Comparison of ENCODE assay signal across 24 cellular contexts in genomic region chr11:133924661-133925060, GRCh38. TPM values are rescaled to one million over a fixed set of nuclear protein-coding genes. Genes with fewer than 3 reads are reported as not detected.
DNase-seq lines count a peak whose midpoint lies in the region; ATAC-seq lines count a peak whose summit lies in the region.
"Had no signal": no experiment of that assay in that cellular context is flagged by ENCODE, and none has a peak within 500 bp of the region (broad histone marks: within the 10 kb centered on the region; RNA-seq: fewer than 3 reads in every experiment).

No MANE protein-coding gene starts in this region.

- peak overlapping the region; percentile 26 for H2BK15ac ChIP-seq in mesenchymal stem cell (ENCODE audit: low read depth, poor library complexity, severe bottlenecking)

- no peak overlapping the region for H4K8ac ChIP-seq in mesenchymal stem cell (ENCODE audit: low read length)

- H2BK12ac ChIP-seq in mesenchymal stem cell (ENCODE audit: low read length in 2 of 2) = no peak overlapping the region

- H3K4me3 ChIP-seq in BLaER1 treated with 17β-estradiol and CSF1 and Interleukin-3, amounts not matched to agents 10 nM and 100 nM = no peak overlapping the region
- no peak overlapping the region for H3K4me3 ChIP-seq in mesenchymal stem cell (ENCODE audit: insufficient read depth in 1 of 2, low read depth in 1 of 2, low read length in 2 of 2)
- H3K4me3 ChIP-seq: GM12878 had no signal

- H4K91ac ChIP-seq in mesenchymal stem cell (ENCODE audit: low read length) = no peak overlapping the region

- H3K4me2 ChIP-seq in BLaER1 treated with 17β-estradiol and CSF1 and Interleukin-3, amounts not matched to agents 10 nM and 100 nM = peak overlapping the region in 8 of 11 experiments; percentile 37 to 67 (median 46); a peak in 15 of 22 replicates
- H3K4me2 ChIP-seq in mesenchymal stem cell (ENCODE audit: low read length, poor library complexity, severe bottlenecking) = no peak overlapping the region

- H2BK120ac ChIP-seq in mesenchymal stem cell (ENCODE audit: low read depth, low read length) = no peak overlapping the region

- H3K27ac ChIP-seq in BLaER1 treated with 17β-estradiol and CSF1 and Interleukin-3, amounts not matched to agents 10 nM and 100 nM = no peak overlapping the region
- H3K27ac ChIP-seq in mesenchymal stem cell (ENCODE audit: low read length, poor library complexity, severe bottlenecking) = no peak overlapping the region

- H2AK5ac ChIP-seq in mesenchymal stem cell (ENCODE audit: low read length, severe bottlenecking) = no peak overlapping the region

- H3K4me1 ChIP-seq in BLaER1 treated with 17β-estradiol and CSF1 and Interleukin-3, amounts not matched to agents 10 nM and 100 nM = peaks cover 8 to 60% (median 47%) of the 10 kb centered on the region in 10 experiments; a peak in 19 of 20 replicates
- no peaks in the 10 kb centered on the region for H3K4me1 ChIP-seq in mesenchymal stem cell (ENCODE audit: control insufficient read depth, insufficient read depth, low read depth, low read length)

- peaks cover 0 to 14% (median 0%) of the 10 kb centered on the region in 11 experiments; a peak in 3 of 22 replicates for H4K20me1 ChIP-seq in BLaER1 treated with 17β-estradiol and CSF1 and Interleukin-3, amounts not matched to agents 10 nM and 100 nM

- no peaks in the 10 kb centered on the region for H3K36me3 ChIP-seq in BLaER1 treated with 17β-estradiol and CSF1 and Interleukin-3, amounts not matched to agents 10 nM and 100 nM
- no peaks in the 10 kb centered on the region for H3K36me3 ChIP-seq in mesenchymal stem cell (ENCODE audit: control insufficient read depth in 1 of 2, insufficient read depth in 2 of 2, low read depth in 1 of 2, low read length in 2 of 2)

- no peaks in the 10 kb centered on the region for H3K79me1 ChIP-seq in mesenchymal stem cell (replicated peaks; ENCODE audit: low read length, poor library complexity, severe bottlenecking)

- WGBS in mesenchymal stem cell = 92% methylated on average over 11 of the region's 11 CpGs

- H3K4ac ChIP-seq in mesenchymal stem cell (ENCODE audit: low read depth in 1 of 2, low read length in 2 of 2) = no peak overlapping the region

- no peak overlapping the region for H3K14ac ChIP-seq in mesenchymal stem cell (ENCODE audit: low read length in 2 of 2)

- no peak overlapping the region for H3K23ac ChIP-seq in mesenchymal stem cell (ENCODE audit: low read length in 2 of 2)

- H3K18ac ChIP-seq in mesenchymal stem cell (ENCODE audit: low read depth in 1 of 2, low read length in 2 of 2) = no peak overlapping the region

- no peaks in the 10 kb centered on the region for H3K9me3 ChIP-seq in BLaER1 treated with 17β-estradiol and CSF1 and Interleukin-3, amounts not matched to agents 10 nM and 100 nM (replicated peaks in 1 of 11)
- H3K9me3 ChIP-seq in mesenchymal stem cell (ENCODE audit: control insufficient read depth, low read length) = no peaks in the 10 kb centered on the region
- H3K9me3 ChIP-seq: BE2C had no signal

- DNase-seq in Right ventricle myocardium inferior (ENCODE audit: missing footprints) (peak; percentile 70), cardiac septum (ENCODE audit: low spot score) (no peak), mesenchymal stem cell (no peak)
- DNase-seq: 8988T; ACHN; BE2C; C1 segment of cervical spinal cord; CD4-positive, alpha-beta memory T cell; CD4-positive, CD25-positive, alpha-beta regulatory T cell; CD8-positive, alpha-beta memory T cell; COR-L47; DMS 273 treated with DMSO at 0.1 percent for 48 hours; DMS153; DMS53; DMS79; DND-41; EL; GDM1 had no signal

- no peak overlapping the region for H3K9ac ChIP-seq in BLaER1 treated with 17β-estradiol and CSF1 and Interleukin-3, amounts not matched to agents 10 nM and 100 nM
- H3K9ac ChIP-seq in mesenchymal stem cell (ENCODE audit: low read length) = no peak overlapping the region

- H3K27me3 ChIP-seq in BLaER1 treated with 17β-estradiol and CSF1 and Interleukin-3, amounts not matched to agents 10 nM and 100 nM = no peaks in the 10 kb centered on the region
- H3K27me3 ChIP-seq in mesenchymal stem cell (ENCODE audit: control insufficient read depth in 1 of 2, insufficient read depth in 1 of 2, low read length in 2 of 2) = peaks cover under 1 to 17% of the 10 kb centered on the region in 2 experiments
- H3K27me3 ChIP-seq: BE2C had no signal

- intact Hi-C loops in Right ventricle myocardium inferior (cut with DNase I) (no loop called here), cardiac septum (cut with DNase I) (loop anchor here (5.0 kb wide), 3 partner anchors 43 to 198 kb away; no protein-coding TSS in a partner anchor)

- ATAC-seq in Right ventricle myocardium inferior = no peak
- no peak for ATAC-seq in GM19324 (IDR thresholded peaks at IDR 0.05; ENCODE audit: low FRiP score, unreplicated experiment)
- ATAC-seq in HG02885 (IDR thresholded peaks at IDR 0.05; ENCODE audit: poor library complexity, unreplicated experiment) = no peak
- ATAC-seq: GM12878 had no signal

- no peak overlapping the region for H2AFZ ChIP-seq in mesenchymal stem cell (ENCODE audit: low read depth, low read length)

- H2BK5ac ChIP-seq in mesenchymal stem cell (ENCODE audit: low read depth, low read length, poor library complexity, severe bottlenecking) = no peak overlapping the region

RNA-seq across cellular contexts. Expression of gene IGSF9B, which starts 32.1 kb away (rescaled TPM):
- total RNA-seq in Right ventricle myocardium inferior = 41.7 TPM
- total RNA-seq in cardiac septum = 85.3 TPM
- not detected for polyA plus RNA-seq in mesenchymal stem cell (2013, experiment 1 of 2)
- not detected for polyA plus RNA-seq in mesenchymal stem cell (2013, experiment 2 of 2)
- polyA plus RNA-seq: AG04450, CD14-positive monocyte had no signal
